ENCODE assay signal across 28 cellular contexts in the genomic region with DNA sequence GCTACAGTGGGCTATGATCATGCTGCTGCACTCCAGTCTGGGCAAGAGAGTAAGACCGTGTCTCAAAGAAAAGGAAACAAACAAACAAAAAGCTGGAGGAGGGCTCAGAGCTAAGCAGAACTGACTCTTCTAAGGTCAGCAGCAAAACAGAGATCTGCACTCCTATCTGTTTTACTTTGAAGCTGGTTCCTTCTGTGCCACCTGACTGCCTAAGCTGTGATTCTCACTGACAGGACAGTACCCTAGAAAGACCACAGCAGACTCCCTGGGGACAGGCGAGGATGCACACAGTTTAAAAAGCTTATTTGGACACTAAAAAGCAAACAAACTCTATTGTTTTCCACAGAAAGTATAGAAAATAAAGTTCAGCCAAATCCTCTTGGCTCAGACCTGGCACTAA. TPM values are rescaled to one million over a fixed set of nuclear protein-coding genes. Genes with fewer than 3 reads are reported as not detected.
"Had no signal": no experiment of that assay in that cellular context is flagged by ENCODE, and none has a peak within 500 bp of the region (broad histone marks: within the 10 kb centered on the region; RNA-seq: fewer than 3 reads in every experiment).

No MANE protein-coding gene starts in this region.

- DNase-seq: amniotic stem cell; brain microvascular endothelial cell; dorsolateral prefrontal cortex; effector memory CD4-positive, alpha-beta T cell; erythroblast; gastrocnemius medialis; glutamatergic neuron; left cardiac atrium; left ventricle myocardium superior; mucosa of descending colon; nephron progenitor cell; right lobe of liver; SK-N-SH; stimulated activated CD4-positive, alpha-beta T cell treated with anti-CD3 and anti-CD28 coated beads, Interleukin-12 subunit alpha, Interleukin-12 subunit beta, amount 100 ng/mL, for 4 hours; stimulated activated CD4-positive, alpha-beta T cell treated with anti-CD3 and anti-CD28 coated beads, Interleukin-4, amount 100 ng/mL, for 1 hour; stomach; SW 1271; T-helper 9 cell; thyroid gland; upper lobe of right lung; WERI-Rb-1 had no signal

- H3K9me3 Mint-ChIP-seq: activated naive CD4-positive, alpha-beta T cell treated with anti-CD3 and anti-CD28 coated beads, Interleukin-2, amount 50 U/mL, for 24 hours; nephron progenitor cell; T-helper 1 cell treated with Interleukin-12 subunit alpha and Interleukin-12 subunit beta and Interleukin-4 antibody, amounts not matched to agents 30 μg/mL and 1 μg/mL, for 36 hours had no signal

- H3K4me1 Mint-ChIP-seq: activated naive CD4-positive, alpha-beta T cell treated with anti-CD3 and anti-CD28 coated beads, Interleukin-2, amount 50 U/mL, for 24 hours; nephron progenitor cell had no signal

- H3K4me1 ChIP-seq: right lobe of liver, stomach, thyroid gland, upper lobe of right lung had no signal

- ATAC-seq: activated CD4-positive, CD25-positive, alpha-beta regulatory T cell treated with anti-CD3 and anti-CD28 coated beads, Interleukin-2, amount 50 U/mL, for 24 hours; gastrocnemius medialis; left cardiac atrium; mucosa of descending colon; right lobe of liver; upper lobe of right lung had no signal

- H3K27ac ChIP-seq: brain microvascular endothelial cell, coronary artery, gastrocnemius medialis, hepatocyte, neutrophil, right lobe of liver, stomach, thyroid gland, upper lobe of right lung, WERI-Rb-1 had no signal

- H3K4me3 Mint-ChIP-seq: activated naive CD4-positive, alpha-beta T cell treated with anti-CD3 and anti-CD28 coated beads, Interleukin-2, amount 50 U/mL, for 24 hours; nephron progenitor cell; T-helper 1 cell treated with Interleukin-12 subunit alpha and Interleukin-12 subunit beta and Interleukin-4 antibody, amounts not matched to agents 30 μg/mL and 1 μg/mL, for 36 hours had no signal

- H3K79me2 ChIP-seq: hepatocyte had no signal

- H2AFZ ChIP-seq: hepatocyte had no signal

- H3K9me2 ChIP-seq: SK-N-SH had no signal

- H3K4me2 ChIP-seq: hepatocyte, SK-N-SH had no signal

- H3K4me3 ChIP-seq: coronary artery, dorsolateral prefrontal cortex, gastrocnemius medialis, hepatocyte, mucosa of descending colon, right lobe of liver, stomach, thyroid gland, upper lobe of right lung had no signal

- H3K27ac Mint-ChIP-seq: nephron progenitor cell had no signal

- H3K27me3 Mint-ChIP-seq: activated naive CD4-positive, alpha-beta T cell treated with anti-CD3 and anti-CD28 coated beads, Interleukin-2, amount 50 U/mL, for 24 hours had no signal

- H3K9me3 ChIP-seq: gastrocnemius medialis, mucosa of descending colon, neutrophil, right lobe of liver, SK-N-SH, stomach, thyroid gland, upper lobe of right lung had no signal

RNA-seq across cellular contexts. Expression of a gene that starts 30.5 kb away (rescaled TPM):
- total RNA-seq: lung microvascular endothelial cell had no signal
